ENCODE assay signal across 10 cellular contexts in genomic region chr1:10646347-10646861, GRCh38.
DNase-seq lines count a peak whose midpoint lies in the region; FAIRE-seq and TF ChIP-seq lines count a peak whose summit lies in the region.
"Had no signal": no experiment of that assay in that cellular context is flagged by ENCODE, and none has a peak within 500 bp of the region (broad histone marks: within the 10 kb centered on the region; RNA-seq: fewer than 3 reads in every experiment).

No MANE protein-coding gene starts in this region.

- H3K4me3 ChIP-seq in astrocyte (ENCODE audit: insufficient read depth, low read depth, low read length), result no peak overlapping the region

- no peak overlapping the region for H3K4me2 ChIP-seq in astrocyte (ENCODE audit: low read length)

- no peaks in the 10 kb centered on the region for H4K20me1 ChIP-seq in astrocyte (ENCODE audit: insufficient read depth, low read length)

- H3K79me2 ChIP-seq in astrocyte (ENCODE audit: insufficient read depth, low read length), result no peaks in the 10 kb centered on the region

- no peak overlapping the region for H3K4me3 Mint-ChIP-seq in astrocyte (ENCODE audit: unreplicated experiment)
- no peak overlapping the region for H3K4me3 Mint-ChIP-seq in type B pancreatic cell

- no peak overlapping the region for H3K27ac ChIP-seq in astrocyte (ENCODE audit: low read depth, low read length)

- TF ChIP-seq CTCF in astrocyte (IDR thresholded peaks at IDR 0.05; ENCODE audit: insufficient read depth, low read depth, low read length) (no peak), type B pancreatic cell (conservative IDR thresholded peaks at IDR 0.05) (no peak)

- H3K27ac Mint-ChIP-seq in astrocyte (ENCODE audit: unreplicated experiment) (no peak overlapping the region), type B pancreatic cell (no peak overlapping the region)

- H3K36me3 ChIP-seq in astrocyte (ENCODE audit: insufficient read depth, low read length), result no peaks in the 10 kb centered on the region

- no peaks in the 10 kb centered on the region for H3K9me3 ChIP-seq in astrocyte (ENCODE audit: insufficient read depth, low read depth, low read length)

- H3K4me1 Mint-ChIP-seq in astrocyte (ENCODE audit: low read depth, unreplicated experiment) (peaks cover 2% of the 10 kb centered on the region), type B pancreatic cell (ENCODE audit: unreplicated experiment) (no peaks in the 10 kb centered on the region)

- H3K27me3 ChIP-seq in astrocyte (ENCODE audit: insufficient read depth, low read length), result no peaks in the 10 kb centered on the region

- no peaks in the 10 kb centered on the region for H3K4me1 ChIP-seq in astrocyte (ENCODE audit: insufficient read depth, low read length)

- H3K27me3 Mint-ChIP-seq in astrocyte (ENCODE audit: low read depth, unreplicated experiment), result peaks cover 2% of the 10 kb centered on the region
- no peaks in the 10 kb centered on the region for H3K27me3 Mint-ChIP-seq in type B pancreatic cell

- H3K9me3 Mint-ChIP-seq in astrocyte (ENCODE audit: unreplicated experiment), result no peaks in the 10 kb centered on the region
- no peaks in the 10 kb centered on the region for H3K9me3 Mint-ChIP-seq in type B pancreatic cell

- H3K9ac ChIP-seq in astrocyte (ENCODE audit: low read length), result no peak overlapping the region

- H3K36me3 Mint-ChIP-seq in astrocyte (ENCODE audit: low read depth, unreplicated experiment) (no peaks in the 10 kb centered on the region), type B pancreatic cell (no peaks in the 10 kb centered on the region)

- no peak overlapping the region for H2AFZ ChIP-seq in astrocyte (ENCODE audit: low read depth, low read length)

- in situ Hi-C loops in ACHN (cut with HindIII; ENCODE audit: low pct_ligation_motif_present, low pct_unique_long_range_greater_than_20kb, low sequenced_read_pairs), result no loop called here

- peak; percentile 28 for DNase-seq in ACHN
- DNase-seq in HPDE6-E6E7 (ENCODE audit: extremely low spot score), result peak; percentile 80
- peak; percentile 47 for DNase-seq in astrocyte (ENCODE audit: low read depth)
- peak; percentile 68 for DNase-seq in iPS-NIHi11 (ENCODE audit: low spot score)
- DNase-seq in type B pancreatic cell (ENCODE audit: extremely low spot score, unreplicated experiment), result no peak
- DNase-seq in cerebellum (ENCODE audit: low spot score), result no peak
- no peak for DNase-seq in D341Med (ENCODE audit: low spot score)
- no peak for DNase-seq in activated naive CD4-positive, alpha-beta T cell treated with Interleukin-2 at 50 U/mL for 16 hours
- DNase-seq: COR-L47 had no signal

- FAIRE-seq in astrocyte (lab: Jason Lieb, UNC), result no peak
- FAIRE-seq: endometrium had no signal

Comparison
In these comparisons a context has a peak if more than half of its experiments do, and no peak if none do; other contexts are left out.
1. DNase-seq: peak in ACHN (single experiment), HPDE6-E6E7 (single experiment), astrocyte (single experiment) and iPS-NIHi11 (single experiment); none in type B pancreatic cell (single experiment), cerebellum (single experiment), D341Med (single experiment) and activated naive CD4-positive, alpha-beta T cell treated with Interleukin-2 at 50 U/mL for 16 hours (single experiment).